In genomic region chr5:5062903-5063302, GRCh38 we compare ENCODE assay signal across 22 cellular contexts.
DNase-seq lines count a peak whose midpoint lies in the region; ATAC-seq, FAIRE-seq and TF ChIP-seq lines count a peak whose summit lies in the region.
"Had no signal": no experiment of that assay in that cellular context is flagged by ENCODE, and none has a peak within 500 bp of the region (broad histone marks: within the 10 kb centered on the region; RNA-seq: fewer than 3 reads in every experiment).

No MANE protein-coding gene starts in this region.

- no peak for ATAC-seq in HepG2
- no peak for ATAC-seq in right lobe of liver
- ATAC-seq in GM23338 = no peak

- no peaks in the 10 kb centered on the region for H3F3A ChIP-seq in GM23338 (replicated peaks; ENCODE audit: low read depth)

- no peaks in the 10 kb centered on the region for H4K20me1 ChIP-seq in HepG2 (ENCODE audit: insufficient read depth, low read length)
- H4K20me1 ChIP-seq in GM23338 (replicated peaks; ENCODE audit: insufficient read depth) = no peaks in the 10 kb centered on the region
- H4K20me1 ChIP-seq: BLaER1 treated with 17β-estradiol and CSF1 and Interleukin-3, amounts not matched to agents 10 nM and 100 nM had no signal

- no peak for TF ChIP-seq RAD21 in HepG2 (CRISPR knock-in tag; IDR thresholded peaks at IDR 0.05)

- intact Hi-C loops in HepG2 (cut with micrococcal nuclease; ENCODE audit: unreplicated experiment) = loop anchor here (1.0 kb wide), 1 partner anchor 184 kb away; no protein-coding TSS in a partner anchor
- intact Hi-C loops in right lobe of liver (cut with DNase I) = no loop called here
- intact Hi-C loops in esophagus muscularis mucosa (cut with DNase I) = no loop called here

- H3K9me3 ChIP-seq in HepG2 (ENCODE audit: low read length) (no peaks in the 10 kb centered on the region), right lobe of liver (no peaks in the 10 kb centered on the region), esophagus muscularis mucosa (no peaks in the 10 kb centered on the region)
- H3K9me3 ChIP-seq: BE2C; BLaER1 treated with 17β-estradiol and CSF1 and Interleukin-3, amounts not matched to agents 10 nM and 100 nM had no signal

- WGBS in HepG2 (ENCODE audit: low lambda C conversion rate) = 2% methylated on average over 4 of the region's 4 CpGs
- 50% methylated on average over 4 of the region's 4 CpGs for WGBS in right lobe of liver (ENCODE audit: insufficient coverage, low coverage, low lambda C conversion rate, missing lambda C conversion rate)
- 56% methylated on average over 4 of the region's 4 CpGs for WGBS in esophagus muscularis mucosa

- DNase-seq in HepG2 (ENCODE audit: low spot score) (no peak), right lobe of liver (no peak), GM23338 (ENCODE audit: low spot score) (no peak), esophagus muscularis mucosa (ENCODE audit: extremely low spot score) (peak; percentile 29), brain microvascular endothelial cell (no peak), DMS79 (lab: John Stamatoyannopoulos, UW) (no peak)
- no peak for DNase-seq in activated CD4-positive, alpha-beta memory T cell treated with anti-CD3 and anti-CD28 coated beads, Interleukin-2, amount 10 ng/mL, durations not matched to agents 7 days and 5 days
- DNase-seq: AML-193; BE2C; CD4-positive, alpha-beta T cell; CD8-positive, alpha-beta memory T cell; DMS153; EL; GDM1 had no signal

- H3K4me1 Mint-ChIP-seq in GM23338 = peaks cover 2% of the 10 kb centered on the region; the same call in 2 of the 3 replicates
- H3K4me1 Mint-ChIP-seq in nephron = peaks cover 37% of the 10 kb centered on the region
- H3K4me1 Mint-ChIP-seq in activated CD4-positive, alpha-beta memory T cell treated with anti-CD3 and anti-CD28 coated beads, Interleukin-2, amount 10 ng/mL, durations not matched to agents 7 days and 5 days = no peaks in the 10 kb centered on the region
- H3K4me1 Mint-ChIP-seq: CD14-positive monocyte; CD8-positive, alpha-beta memory T cell had no signal

- no peak overlapping the region for H3K9ac ChIP-seq in HepG2 (ENCODE audit: insufficient read depth, low read depth, low read length)
- H3K9ac ChIP-seq: BLaER1 treated with 17β-estradiol and CSF1 and Interleukin-3, amounts not matched to agents 10 nM and 100 nM; GM23248 had no signal

- TF ChIP-seq POLR2A in HepG2 (IDR thresholded peaks at IDR 0.05; ENCODE audit: insufficient read depth in 1 of 2, low read depth in 2 of 2, low read length in 2 of 2) = no peak
- no peak for TF ChIP-seq POLR2A in right lobe of liver (IDR thresholded peaks at IDR 0.05)
- TF ChIP-seq POLR2A in esophagus muscularis mucosa (IDR thresholded peaks at IDR 0.05; ENCODE audit: low read depth) = no peak

- no peak overlapping the region for H3K27ac Mint-ChIP-seq in GM23338
- H3K27ac Mint-ChIP-seq in nephron = peak overlapping the region; percentile 45 to 96 (median 45)
- H3K27ac Mint-ChIP-seq in activated CD4-positive, alpha-beta memory T cell treated with anti-CD3 and anti-CD28 coated beads, Interleukin-2, amount 10 ng/mL, durations not matched to agents 7 days and 5 days = no peak overlapping the region
- H3K27ac Mint-ChIP-seq: CD14-positive monocyte; CD4-positive, alpha-beta T cell; CD8-positive, alpha-beta memory T cell; H9 had no signal

- H3K36me3 ChIP-seq in HepG2 (replicated peaks in 1 of 2; ENCODE audit: control insufficient read depth in 1 of 2, insufficient read depth in 2 of 2, low read length in 2 of 2) (no peaks in the 10 kb centered on the region), right lobe of liver (no peaks in the 10 kb centered on the region), GM23338 (ENCODE audit: insufficient read depth) (no peaks in the 10 kb centered on the region), esophagus muscularis mucosa (no peaks in the 10 kb centered on the region), brain microvascular endothelial cell (replicated peaks) (no peaks in the 10 kb centered on the region)
- H3K36me3 ChIP-seq: BE2C; BLaER1 treated with 17β-estradiol and CSF1 and Interleukin-3, amounts not matched to agents 10 nM and 100 nM had no signal

- H3K4me1 ChIP-seq in HepG2 (ENCODE audit: insufficient read depth, low read length) (peaks cover 22% of the 10 kb centered on the region), right lobe of liver (no peaks in the 10 kb centered on the region), GM23338 (ENCODE audit: insufficient read depth) (no peaks in the 10 kb centered on the region), esophagus muscularis mucosa (no peaks in the 10 kb centered on the region)
- H3K4me1 ChIP-seq: BE2C had no signal

- TF ChIP-seq EP300 in HepG2 (IDR thresholded peaks at IDR 0.05; ENCODE audit: low read depth in 2 of 2, low read length in 2 of 2) = no peak
- TF ChIP-seq EP300 in HepG2 (CRISPR knock-in tag; IDR thresholded peaks at IDR 0.05; ENCODE audit: borderline replicate concordance) = no peak
- no peak for TF ChIP-seq EP300 in esophagus muscularis mucosa (IDR thresholded peaks at IDR 0.05)

- H3K4me2 ChIP-seq in HepG2 (ENCODE audit: low read depth, low read length) (peak overlapping the region; percentile 48; the same call in 1 of the 2 replicates), GM23338 (no peak overlapping the region)

- peaks cover 3% of the 10 kb centered on the region; the same call in 1 of the 3 replicates for H3K9me3 Mint-ChIP-seq in GM23338
- no peaks in the 10 kb centered on the region for H3K9me3 Mint-ChIP-seq in nephron
- H3K9me3 Mint-ChIP-seq in activated CD4-positive, alpha-beta memory T cell treated with anti-CD3 and anti-CD28 coated beads, Interleukin-2, amount 10 ng/mL, durations not matched to agents 7 days and 5 days = peaks cover 2% of the 10 kb centered on the region

- no peaks in the 10 kb centered on the region for H3K9me2 ChIP-seq in GM23338 (ENCODE audit: insufficient read depth)

- no peak overlapping the region for H2AFZ ChIP-seq in HepG2 (ENCODE audit: low read length)
- H2AFZ ChIP-seq in GM23338 = 0 out of 2 replicates have a peak overlapping the region, but pooled peaks have one; percentile 10
- H2AFZ ChIP-seq: GM23248 had no signal

- in situ Hi-C loops in HepG2 (cut with HindIII; ENCODE audit: extremely low pct_ligation_motif_present, low pct_unique_long_range_greater_than_20kb) = no loop called here
- in situ Hi-C loops in brain microvascular endothelial cell (cut with HindIII; ENCODE audit: low pct_ligation_motif_present, low sequenced_read_pairs) = no loop called here

- TF ChIP-seq CTCF in HepG2 (CRISPR knock-in tag; IDR thresholded peaks at IDR 0.05) (no peak), right lobe of liver (IDR thresholded peaks at IDR 0.05) (no peak), GM23338 (conservative IDR thresholded peaks at IDR 0.05; ENCODE audit: low read depth in 2 of 2) (no peak), esophagus muscularis mucosa (IDR thresholded peaks at IDR 0.05) (no peak), nephron (IDR thresholded peaks at IDR 0.05; ENCODE audit: unreplicated experiment in 3 of 3) (no peak), brain microvascular endothelial cell (IDR thresholded peaks at IDR 0.05; ENCODE audit: low read depth, low read length, missing control alignments) (no peak)

- FAIRE-seq in HepG2 (lab: Jason Lieb, UNC) = no peak
- FAIRE-seq: A204.1, GM19239 had no signal

- H3K27me3 ChIP-seq in HepG2 (ENCODE audit: control insufficient read depth in 1 of 2, insufficient read depth in 2 of 2, low read length in 2 of 2) (peaks cover 0 to 6% of the 10 kb centered on the region in 2 experiments; a peak in 1 of 5 replicates), right lobe of liver (no peaks in the 10 kb centered on the region), GM23338 (ENCODE audit: insufficient read depth) (no peaks in the 10 kb centered on the region), esophagus muscularis mucosa (peaks cover 0 to 4% (median 0%) of the 10 kb centered on the region in 4 donors), brain microvascular endothelial cell (replicated peaks) (no peaks in the 10 kb centered on the region)
- H3K27me3 ChIP-seq: BLaER1 treated with 17β-estradiol and CSF1 and Interleukin-3, amounts not matched to agents 10 nM and 100 nM had no signal

- H3K27ac ChIP-seq in HepG2 (ENCODE audit: extremely low read length, insufficient read depth, low read length) (no peak overlapping the region), right lobe of liver (no peak overlapping the region), GM23338 (ENCODE audit: low read depth) (no peak overlapping the region), esophagus muscularis mucosa (replicated peaks in 1 of 4) (no peak overlapping the region), brain microvascular endothelial cell (no peak overlapping the region)
- H3K27ac ChIP-seq: 22Rv1; BLaER1 treated with 17β-estradiol and CSF1 and Interleukin-3, amounts not matched to agents 10 nM and 100 nM; GM23248 had no signal

- CTCF ChIA-PET in HepG2 (lab: Yijun Ruan, JAX; ENCODE audit: low intra/inter-chr PET ratio, low total read pairs) = no interaction called here
- CTCF ChIA-PET in activated CD4-positive, alpha-beta memory T cell treated with anti-CD3 and anti-CD28 coated beads, Interleukin-2, amount 10 ng/mL, durations not matched to agents 7 days and 5 days (lab: Charles Lee) = no interaction called here

- POLR2A ChIA-PET in HepG2 (lab: Yijun Ruan, JAX) = interaction anchor here (2.0 kb wide), 1 partner anchor 37 kb away, joined by 6 read pairs; no protein-coding TSS in a partner anchor
- POLR2A ChIA-PET in activated CD4-positive, alpha-beta memory T cell treated with anti-CD3 and anti-CD28 coated beads, Interleukin-2, amount 10 ng/mL, durations not matched to agents 7 days and 5 days (lab: Charles Lee) = no interaction called here

- H3K27me3 Mint-ChIP-seq in GM23338 (ENCODE audit: insufficient read depth, low read depth, poor library complexity) (peaks cover 6% of the 10 kb centered on the region), nephron (ENCODE audit: low read depth) (no peaks in the 10 kb centered on the region)
- no peaks in the 10 kb centered on the region for H3K27me3 Mint-ChIP-seq in activated CD4-positive, alpha-beta memory T cell treated with anti-CD3 and anti-CD28 coated beads, Interleukin-2, amount 10 ng/mL, durations not matched to agents 7 days and 5 days
- H3K27me3 Mint-ChIP-seq: CD4-positive, alpha-beta T cell; CD8-positive, alpha-beta memory T cell had no signal

- H3K79me2 ChIP-seq in HepG2 (ENCODE audit: insufficient read depth, low read length) = no peaks in the 10 kb centered on the region
- H3K79me2 ChIP-seq in GM23338 (replicated peaks; ENCODE audit: insufficient read depth) = no peaks in the 10 kb centered on the region

- H3K4me3 Mint-ChIP-seq in GM23338 (no peak overlapping the region), nephron (no peak overlapping the region)
- H3K4me3 Mint-ChIP-seq in activated CD4-positive, alpha-beta memory T cell treated with anti-CD3 and anti-CD28 coated beads, Interleukin-2, amount 10 ng/mL, durations not matched to agents 7 days and 5 days = no peak overlapping the region
- H3K4me3 Mint-ChIP-seq: CD14-positive monocyte; CD4-positive, alpha-beta T cell; CD8-positive, alpha-beta memory T cell; H9 had no signal

- H3K4me3 ChIP-seq in HepG2 (replicated peaks in 1 of 3; ENCODE audit: insufficient read depth in 1 of 3, low read depth in 2 of 3, low read length in 3 of 3) (no peak overlapping the region), right lobe of liver (no peak overlapping the region), GM23338 (no peak overlapping the region), esophagus muscularis mucosa (no peak overlapping the region), brain microvascular endothelial cell (ENCODE audit: low read depth, low read length) (no peak overlapping the region)
- H3K4me3 ChIP-seq: BLaER1 treated with 17β-estradiol and CSF1 and Interleukin-3, amounts not matched to agents 10 nM and 100 nM; GM23248 had no signal

- H3K36me3 Mint-ChIP-seq in GM23338 (ENCODE audit: low read depth) (no peaks in the 10 kb centered on the region), nephron (ENCODE audit: low read depth) (no peaks in the 10 kb centered on the region)
- H3K36me3 Mint-ChIP-seq in activated CD4-positive, alpha-beta memory T cell treated with anti-CD3 and anti-CD28 coated beads, Interleukin-2, amount 10 ng/mL, durations not matched to agents 7 days and 5 days (ENCODE audit: low read depth) = no peaks in the 10 kb centered on the region
- H3K36me3 Mint-ChIP-seq: CD14-positive monocyte had no signal

- BruUV-seq in HepG2 (replicated peaks; lab: Mats Ljungman, UMichigan) = no TSS peak

Comparison
In these comparisons a context has a peak if more than half of its experiments do, and no peak if none do; other contexts are left out.
1. H3K27ac Mint-ChIP-seq: peak in nephron (3 of 3); none in GM23338 (single experiment) and activated CD4-positive, alpha-beta memory T cell treated with anti-CD3 and anti-CD28 coated beads, Interleukin-2, amount 10 ng/mL, durations not matched to agents 7 days and 5 days (single experiment).